2 cellular contexts compared by ENCODE assay signal in genomic region chr15:48641416-48641815, GRCh38.
TF ChIP-seq lines count a peak whose summit lies in the region.

No MANE protein-coding gene starts in this region.

TF ChIP-seq in neural cell, 6 proteins besides CTCF, POLR2A, EP300 and RAD21:
- TF ChIP-seq POLR2AphosphoS5 (IDR thresholded peaks at IDR 0.05): no peak
- TF ChIP-seq REST (IDR thresholded peaks at IDR 0.05; ENCODE audit: borderline replicate concordance): no peak
- TF ChIP-seq MXI1 (conservative IDR thresholded peaks at IDR 0.05; ENCODE audit: poor library complexity, severe bottlenecking): no peak
- no peak for TF ChIP-seq SMC3 (conservative IDR thresholded peaks at IDR 0.05; ENCODE audit: poor library complexity)
- no peak for TF ChIP-seq TAF1 (IDR thresholded peaks at IDR 0.05; ENCODE audit: low read depth)

TF ChIP-seq in WTC11, 78 proteins besides CTCF, POLR2A, EP300 and RAD21:
- TF ChIP-seq STAT6 (CRISPR knock-in tag; conservative IDR thresholded peaks at IDR 0.05; ENCODE audit: low read depth): no peak
- TF ChIP-seq TEAD4 (CRISPR knock-in tag; IDR thresholded peaks at IDR 0.05): no peak
- no peak for TF ChIP-seq ZNF138 (CRISPR knock-in tag; conservative IDR thresholded peaks at IDR 0.05)
- no peak for TF ChIP-seq ZNF281 (CRISPR knock-in tag; IDR thresholded peaks at IDR 0.05)
- TF ChIP-seq ZNF512 (CRISPR knock-in tag; IDR thresholded peaks at IDR 0.05; ENCODE audit: borderline replicate concordance): no peak
- no peak for TF ChIP-seq E2F5 (CRISPR knock-in tag; IDR thresholded peaks at IDR 0.05)
- TF ChIP-seq RELA (CRISPR knock-in tag; IDR thresholded peaks at IDR 0.05; ENCODE audit: borderline replicate concordance): no peak
- TF ChIP-seq ATF1 (CRISPR knock-in tag; IDR thresholded peaks at IDR 0.05): no peak
- TF ChIP-seq ZNF425 (CRISPR knock-in tag; conservative IDR thresholded peaks at IDR 0.05): no peak
- TF ChIP-seq ESRRA (CRISPR knock-in tag; IDR thresholded peaks at IDR 0.05; ENCODE audit: borderline replicate concordance): no peak
- TF ChIP-seq ZBTB21 (CRISPR knock-in tag; IDR thresholded peaks at IDR 0.05; ENCODE audit: borderline replicate concordance): no peak
- no peak for TF ChIP-seq MXD4 (CRISPR knock-in tag; IDR thresholded peaks at IDR 0.05; ENCODE audit: borderline replicate concordance)
- no peak for TF ChIP-seq IRF1 (CRISPR knock-in tag; IDR thresholded peaks at IDR 0.05)
